8 cellular contexts compared by ENCODE assay signal in genomic region chr3:12483872-12484197, GRCh38. TPM values are rescaled to one million over a fixed set of nuclear protein-coding genes. Genes with fewer than 3 reads are reported as not detected.
DNase-seq lines count a peak whose midpoint lies in the region; ATAC-seq, FAIRE-seq and TF ChIP-seq lines count a peak whose summit lies in the region.

No MANE protein-coding gene starts in this region.

- peak overlapping the region; percentile 81 for H3K4me3 ChIP-seq in A549

- WGBS in A549 (ENCODE audit: missing lambda C conversion rate): 10% methylated on average over 10 of the region's 10 CpGs

- TF ChIP-seq CTCF in A549 (IDR thresholded peaks at IDR 0.05): no peak
- peak; percentile 19 to 26 for TF ChIP-seq CTCF in brain (conservative IDR thresholded peaks at IDR 0.05)
- TF ChIP-seq CTCF in mesothelial cell of epicardium (IDR thresholded peaks at IDR 0.05; ENCODE audit: unreplicated experiment): no peak

- H3K36me3 Mint-ChIP-seq in brain (no peaks in the 10 kb centered on the region), mesothelial cell of epicardium (no peaks in the 10 kb centered on the region)

- DNase-seq in A549 (ENCODE audit: low read depth in 1 of 2, low spot score in 1 of 2): no peak
- no peak for DNase-seq in mesothelial cell of epicardium (ENCODE audit: low spot score in 2 of 2, unreplicated experiment in 2 of 2)
- DNase-seq in effector CD8-positive, alpha-beta T cell (lab: John Stamatoyannopoulos, UW): no peak
- no peak for DNase-seq in NCI-H510A treated with DMSO at 0.1 percent for 48 hours (lab: John Stamatoyannopoulos, UW)
- no peak for DNase-seq in activated effector memory CD4-positive, alpha-beta T cell treated with Interleukin-2 at 50 U/mL for 16 hours

- ATAC-seq in A549 (peak in 1 of 2 experiments; percentile 13; a peak in 2 of 6 replicates), HG03439 (IDR thresholded peaks at IDR 0.05; ENCODE audit: unreplicated experiment) (peak; percentile 14), GM18502 (IDR thresholded peaks at IDR 0.05; ENCODE audit: poor library complexity, unreplicated experiment) (no peak)

- H3K4me1 ChIP-seq in A549: peaks cover 25% of the 10 kb centered on the region

- H3K27ac Mint-ChIP-seq in brain (peak overlapping the region; percentile 96 to 99 (median 98)), mesothelial cell of epicardium (peak overlapping the region; percentile 98)

- no peak for TF ChIP-seq RAD21 in A549 (conservative IDR thresholded peaks at IDR 0.05 in 1 of 2, IDR thresholded peaks at IDR 0.05 in 1 of 2)

- H3K4me1 Mint-ChIP-seq in brain (peaks cover 58% of the 10 kb centered on the region), mesothelial cell of epicardium (peaks cover 35% of the 10 kb centered on the region)

- H3K9me3 Mint-ChIP-seq in brain: peaks cover 0 to 3% (median 0%) of the 10 kb centered on the region in 5 experiments
- no peaks in the 10 kb centered on the region for H3K9me3 Mint-ChIP-seq in mesothelial cell of epicardium

- peak overlapping the region; percentile 90 for H3K4me2 ChIP-seq in A549

- H3K27me3 Mint-ChIP-seq in brain (no peaks in the 10 kb centered on the region), mesothelial cell of epicardium (ENCODE audit: low read depth) (no peaks in the 10 kb centered on the region)

- TF ChIP-seq EP300 in A549 (IDR thresholded peaks at IDR 0.05): no peak

- POLR2A ChIA-PET in A549 (lab: Yijun Ruan, JAX): interaction anchor here (0.8 to 1.5 kb wide), 12 partner anchors 9 to 326 kb away, joined by 3 to 9 read pairs (median 4); partner anchors contain the start of gene TIMP4

- FAIRE-seq in A549 (lab: Jason Lieb, UNC): no peak

- H3K4me3 Mint-ChIP-seq in brain: peak overlapping the region; percentile 93 to 100 (median 98)
- peak overlapping the region; percentile 98 for H3K4me3 Mint-ChIP-seq in mesothelial cell of epicardium

- no peak for TF ChIP-seq POLR2A in A549 (IDR thresholded peaks at IDR 0.05; ENCODE audit: low read length)

- peak overlapping the region; percentile 62 to 93 for H3K27ac ChIP-seq in A549

- H3K9me3 ChIP-seq in A549: no peaks in the 10 kb centered on the region

- CTCF ChIA-PET in A549 (lab: Yijun Ruan, JAX): interaction anchor here (0.8 to 4.9 kb wide), 10 partner anchors 12 to 408 kb away, joined by 3 to 63 read pairs (median 4); no protein-coding TSS in a partner anchor

TF ChIP-seq in A549, 52 proteins besides CTCF, POLR2A, EP300 and RAD21:
- TF ChIP-seq CEBPB (IDR thresholded peaks at IDR 0.05): no peak

RNA-seq across cellular contexts. Expression of gene TSEN2, which starts 0.4 kb away (rescaled TPM):
- polyA plus RNA-seq in A549 (2011; rRNA removed): 29.8 and 33.1 TPM in 2 replicates
- 15.5 and 15.6 TPM in 2 replicates for polyA plus RNA-seq in A549 (2012; cell fraction: cytosol; rRNA removed)
- polyA plus RNA-seq in A549 (2012; cell fraction: nucleus; rRNA removed): 21.9 and 38.9 TPM in 2 replicates
- polyA plus RNA-seq in A549 (2017; fragmentation: RNase III; extraction: RNeasy Plus Mini Kit Qiagen cat#74134 plus additional on column Dnase treatment): 24.2 to 27.1 TPM (median 24.9 TPM) in 3 replicates
- 26.6 and 32.2 TPM in 2 replicates for polyA minus RNA-seq in A549 (2011; rRNA and poly(A)+ RNA removed)
- 7.4 TPM for polyA plus RNA-seq in brain (ENCODE audit: insufficient read depth, low read depth, low replicate concordance)
- 29.0 to 34.0 TPM (median 30.8 TPM) in 3 replicates for total RNA-seq in mesothelial cell of epicardium

Comparison
In these comparisons a context has a peak if more than half of its experiments do, and no peak if none do; other contexts are left out.
1. CTCF ChIP-seq: peak in brain (2 of 2); none in A549 (single experiment) and mesothelial cell of epicardium (single experiment).